ENCODE assay signal across 19 cellular contexts in genomic region chr13:28413999-28414398, GRCh38.
DNase-seq lines count a peak whose midpoint lies in the region; ATAC-seq and TF ChIP-seq lines count a peak whose summit lies in the region.
"Had no signal": no experiment of that assay in that cellular context is flagged by ENCODE, and none has a peak within 500 bp of the region (broad histone marks: within the 10 kb centered on the region; RNA-seq: fewer than 3 reads in every experiment).

No MANE protein-coding gene starts in this region.

- no peaks in the 10 kb centered on the region for H3K36me3 ChIP-seq in smooth muscle cell (ENCODE audit: low read depth)
- H3K36me3 ChIP-seq: BE2C had no signal

- no peaks in the 10 kb centered on the region; the same call in 1 of the 2 replicates for H3K27me3 Mint-ChIP-seq in H9 (ENCODE audit: low read depth)

- H3K27me3 ChIP-seq in H9 (ENCODE audit: insufficient read depth, low read length) (no peaks in the 10 kb centered on the region), smooth muscle cell (ENCODE audit: low read depth) (no peaks in the 10 kb centered on the region)
- H3K27me3 ChIP-seq: BE2C had no signal

- no peak overlapping the region for H3K4ac ChIP-seq in H9 (ENCODE audit: low read depth, low read length)

- no peak overlapping the region for H2AFZ ChIP-seq in H9 (ENCODE audit: low read length)
- H2AFZ ChIP-seq in smooth muscle cell (ENCODE audit: low read depth) = no peak overlapping the region

- no peaks in the 10 kb centered on the region for H3K9me3 ChIP-seq in H9 (ENCODE audit: control insufficient read depth, low read depth, low read length)
- H3K9me3 ChIP-seq in smooth muscle cell (replicated peaks; ENCODE audit: low read depth) = no peaks in the 10 kb centered on the region
- H3K9me3 ChIP-seq: BE2C had no signal

- H2BK120ac ChIP-seq in H9 (ENCODE audit: low read depth, low read length, poor library complexity, severe bottlenecking) = no peak overlapping the region

- no peak overlapping the region for H3K14ac ChIP-seq in H9 (ENCODE audit: insufficient read depth, low read length)

- ATAC-seq in GM18907 (IDR thresholded peaks at IDR 0.05; ENCODE audit: unreplicated experiment) (peak; percentile 53), HG02623 (IDR thresholded peaks at IDR 0.05; ENCODE audit: unreplicated experiment) (no peak)
- ATAC-seq: CD8-positive, alpha-beta T cell; T-cell had no signal

- H3K23me2 ChIP-seq in H9 (ENCODE audit: insufficient read length, low read depth, low read length, poor library complexity, severe bottlenecking) = no peaks in the 10 kb centered on the region

- H3K9ac ChIP-seq in H9 (ENCODE audit: extremely low read depth, insufficient read length, low read length) (no peak overlapping the region), smooth muscle cell (ENCODE audit: low read depth) (no peak overlapping the region)

- TF ChIP-seq CTCF in H9 (conservative IDR thresholded peaks at IDR 0.05) (no peak), smooth muscle cell (IDR thresholded peaks at IDR 0.05; ENCODE audit: borderline replicate concordance, insufficient read depth, poor library complexity, severe bottlenecking) (no peak)

- H4K8ac ChIP-seq in H9 (replicated peaks; ENCODE audit: insufficient read length, low read depth, low read length) = no peak overlapping the region

- H2BK12ac ChIP-seq in H9 (ENCODE audit: insufficient read length, low read depth, low read length) = no peak overlapping the region

- no CpG with 5 or more reads among the region's 4 CpGs for WGBS in H9 (ENCODE audit: extremely low coverage, insufficient read length, low lambda C conversion rate)
- 96% methylated on average over 4 of the region's 4 CpGs for WGBS in smooth muscle cell (ENCODE audit: low lambda C conversion rate)

- H3F3A ChIP-seq in smooth muscle cell (ENCODE audit: low read depth) = peaks cover 35% of the 10 kb centered on the region

- H3K27ac ChIP-seq in H9 (ENCODE audit: insufficient read length, low read depth, low read length) = peak overlapping the region; percentile 20
- peak overlapping the region; percentile 73 for H3K27ac ChIP-seq in smooth muscle cell (ENCODE audit: low read depth)
- H3K27ac ChIP-seq: SK-N-MC had no signal

- H3K4me3 ChIP-seq in smooth muscle cell = no peak overlapping the region
- H3K4me3 ChIP-seq: SK-N-MC had no signal

- no peak overlapping the region for H2BK15ac ChIP-seq in H9 (ENCODE audit: low read depth, low read length)

- H4K5ac ChIP-seq in H9 (ENCODE audit: insufficient read length, low read depth, low read length) = no peak overlapping the region

- peak overlapping the region in 2 of 3 experiments; percentile 41 to 77; a peak in 2 of 7 replicates for H3K27ac Mint-ChIP-seq in H9
- H3K27ac Mint-ChIP-seq: CD8-positive, alpha-beta T cell; T-cell had no signal

- no peak overlapping the region for H4K91ac ChIP-seq in H9 (ENCODE audit: insufficient read length, low read depth, low read length)

- H3K4me1 Mint-ChIP-seq in H9 = peaks cover 29 to 32% of the 10 kb centered on the region in 2 experiments

- H3K4me2 ChIP-seq in H9 (ENCODE audit: insufficient read depth, insufficient read length, low read length) (no peak overlapping the region), smooth muscle cell (no peak overlapping the region)

- H3K79me2 ChIP-seq in H9 (ENCODE audit: insufficient read depth, low read length) (peaks cover 3% of the 10 kb centered on the region; the same call in 1 of the 2 replicates), smooth muscle cell (ENCODE audit: low read depth) (peaks cover 84% of the 10 kb centered on the region)

- H2AK5ac ChIP-seq in H9 (ENCODE audit: insufficient read length, low read length) = no peak overlapping the region

- H3K36me3 Mint-ChIP-seq in H9 (ENCODE audit: insufficient read depth in 1 of 3, low read depth in 3 of 3) = peaks cover 26 to 75% (median 44%) of the 10 kb centered on the region in 3 experiments; a peak in 6 of 7 replicates
- H3K36me3 Mint-ChIP-seq: CD8-positive, alpha-beta T cell; T-cell had no signal

- no peaks in the 10 kb centered on the region for H3K79me1 ChIP-seq in H9 (ENCODE audit: insufficient read depth, low read depth, low read length, poor library complexity, severe bottlenecking)

- no peak overlapping the region for H3K18ac ChIP-seq in H9 (ENCODE audit: insufficient read length, low read depth, low read length)

- H3K9me3 Mint-ChIP-seq in H9 = no peaks in the 10 kb centered on the region
- H3K9me3 Mint-ChIP-seq: CD8-positive, alpha-beta T cell; T-cell had no signal

- no peak for DNase-seq in H9
- peak; percentile 48 for DNase-seq in MV-4-11 (lab: John Stamatoyannopoulos, UW)
- DNase-seq in smooth muscle cell (lab: John Stamatoyannopoulos, UW; ENCODE audit: unreplicated experiment) = no peak
- DNase-seq in NCI-H1694 treated with DMSO at 0.1 percent for 48 hours (lab: John Stamatoyannopoulos, UW) = no peak
- DNase-seq in HuH-7.5 (ENCODE audit: low spot score) = no peak
- DNase-seq: BE2C; CD8-positive, alpha-beta T cell; GF-D8; H7; KG1; NCI-H1092 treated with DMSO at 0.1 percent for 48 hours; NCI-H1694; NCI-H2171; NCI-H446 treated with DMSO at 0.1 percent for 48 hours; NCI-H748 treated with DMSO at 0.1 percent for 48 hours; T-cell had no signal

- H2BK20ac ChIP-seq in H9 (ENCODE audit: low read depth, low read length, poor library complexity, severe bottlenecking) = no peak overlapping the region

- no peak overlapping the region for H2BK5ac ChIP-seq in H9 (ENCODE audit: insufficient read length, low read length)

- no peaks in the 10 kb centered on the region for H4K20me1 ChIP-seq in H9 (ENCODE audit: control insufficient read depth, insufficient read depth, insufficient read length)
- peaks cover 98% of the 10 kb centered on the region for H4K20me1 ChIP-seq in smooth muscle cell (ENCODE audit: low read depth)

- H3K23ac ChIP-seq in H9 (ENCODE audit: insufficient read length, low read depth, low read length) = no peak overlapping the region

- H3K56ac ChIP-seq in H9 (ENCODE audit: insufficient read length, low read depth, low read length) = no peak overlapping the region

- no peak overlapping the region for H3K4me3 Mint-ChIP-seq in H9
- H3K4me3 Mint-ChIP-seq: CD8-positive, alpha-beta T cell; T-cell had no signal

- no peak overlapping the region for H3T11ph ChIP-seq in H9 (ENCODE audit: low read length)

- H3K4me1 ChIP-seq in H9 (ENCODE audit: insufficient read depth, low read length) (peaks cover under 1% of the 10 kb centered on the region; the same call in 1 of the 2 replicates), smooth muscle cell (ENCODE audit: low read depth) (no peaks in the 10 kb centered on the region)
